ENCODE assay signal across 1 cellular context in the genomic region with DNA sequence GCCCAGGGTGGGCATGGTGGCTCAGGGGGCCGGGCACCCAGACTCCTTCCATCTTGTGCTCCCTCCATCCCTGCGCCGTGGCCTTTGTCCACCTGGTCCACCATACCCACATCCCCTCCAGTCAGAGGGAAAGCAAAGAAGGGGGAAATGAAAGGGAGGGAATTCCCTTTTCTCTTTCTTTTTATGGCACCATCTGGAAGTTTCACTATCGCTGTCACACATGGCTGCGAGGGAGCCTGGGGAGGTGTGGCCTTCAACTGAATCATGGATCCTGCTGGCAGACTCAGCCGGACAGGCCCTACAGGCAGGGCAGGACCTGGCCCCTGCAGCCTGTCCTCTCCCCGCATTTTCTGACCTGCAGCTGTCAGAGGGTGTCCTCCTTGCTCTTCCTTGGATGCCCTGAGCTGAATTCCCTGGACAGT.
TF ChIP-seq lines count a peak whose summit lies in the region.

No MANE protein-coding gene starts in this region.

TF ChIP-seq in GM12878, 131 proteins besides CTCF, POLR2A, EP300 and RAD21 (continued from another document):
- TF ChIP-seq RB1 (IDR thresholded peaks at IDR 0.05; ENCODE audit: borderline replicate concordance) (no peak), CHD4 (IDR thresholded peaks at IDR 0.05) (no peak), TBL1XR1 (IDR thresholded peaks at IDR 0.05; ENCODE audit: low read depth, low read length) (peak; percentile 47; the same call in 1 of the 2 replicates), SUZ12 (IDR thresholded peaks at IDR 0.05; ENCODE audit: unreplicated experiment) (no peak), TCF7 (IDR thresholded peaks at IDR 0.05; ENCODE audit: borderline replicate concordance) (no peak), ATF7 (IDR thresholded peaks at IDR 0.05; ENCODE audit: low read depth) (no peak), CHD2 (IDR thresholded peaks at IDR 0.05; ENCODE audit: borderline replicate concordance, low read depth, low read length) (no peak), FOS (IDR thresholded peaks at IDR 0.05; ENCODE audit: borderline replicate concordance, extremely low read depth, insufficient read length) (no peak), RFX5 (IDR thresholded peaks at IDR 0.05; ENCODE audit: low read depth, low read length) (no peak), ZNF687 (IDR thresholded peaks at IDR 0.05) (peak; percentile 63; the same call in 1 of the 2 replicates), ZNF622 (IDR thresholded peaks at IDR 0.05) (no peak)
- TF ChIP-seq, protein P1, sequence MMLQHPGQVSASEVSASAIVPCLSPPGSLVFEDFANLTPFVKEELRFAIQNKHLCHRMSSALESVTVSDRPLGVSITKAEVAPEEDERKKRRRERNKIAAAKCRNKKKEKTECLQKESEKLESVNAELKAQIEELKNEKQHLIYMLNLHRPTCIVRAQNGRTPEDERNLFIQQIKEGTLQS (IDR thresholded peaks at IDR 0.05; ENCODE audit: borderline replicate concordance, extremely low read depth, low read depth, low read length) = no peak
- TF ChIP-seq, protein P2, sequence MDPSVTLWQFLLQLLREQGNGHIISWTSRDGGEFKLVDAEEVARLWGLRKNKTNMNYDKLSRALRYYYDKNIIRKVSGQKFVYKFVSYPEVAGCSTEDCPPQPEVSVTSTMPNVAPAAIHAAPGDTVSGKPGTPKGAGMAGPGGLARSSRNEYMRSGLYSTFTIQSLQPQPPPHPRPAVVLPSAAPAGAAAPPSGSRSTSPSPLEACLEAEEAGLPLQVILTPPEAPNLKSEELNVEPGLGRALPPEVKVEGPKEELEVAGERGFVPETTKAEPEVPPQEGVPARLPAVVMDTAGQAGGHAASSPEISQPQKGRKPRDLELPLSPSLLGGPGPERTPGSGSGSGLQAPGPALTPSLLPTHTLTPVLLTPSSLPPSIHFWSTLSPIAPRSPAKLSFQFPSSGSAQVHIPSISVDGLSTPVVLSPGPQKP (IDR thresholded peaks at IDR 0.05; ENCODE audit: low read depth, low read length) = no peak
- TF ChIP-seq, protein P3, sequence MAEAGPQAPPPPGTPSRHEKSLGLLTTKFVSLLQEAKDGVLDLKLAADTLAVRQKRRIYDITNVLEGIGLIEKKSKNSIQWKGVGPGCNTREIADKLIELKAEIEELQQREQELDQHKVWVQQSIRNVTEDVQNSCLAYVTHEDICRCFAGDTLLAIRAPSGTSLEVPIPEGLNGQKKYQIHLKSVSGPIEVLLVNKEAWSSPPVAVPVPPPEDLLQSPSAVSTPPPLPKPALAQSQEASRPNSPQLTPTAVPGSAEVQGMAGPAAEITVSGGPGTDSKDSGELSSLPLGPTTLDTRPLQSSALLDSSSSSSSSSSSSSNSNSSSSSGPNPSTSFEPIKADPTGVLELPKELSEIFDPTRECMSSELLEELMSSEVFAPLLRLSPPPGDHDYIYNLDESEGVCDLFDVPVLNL (IDR thresholded peaks at IDR 0.05; ENCODE audit: low read depth, low read length) = no peak
- TF ChIP-seq, protein P4, sequence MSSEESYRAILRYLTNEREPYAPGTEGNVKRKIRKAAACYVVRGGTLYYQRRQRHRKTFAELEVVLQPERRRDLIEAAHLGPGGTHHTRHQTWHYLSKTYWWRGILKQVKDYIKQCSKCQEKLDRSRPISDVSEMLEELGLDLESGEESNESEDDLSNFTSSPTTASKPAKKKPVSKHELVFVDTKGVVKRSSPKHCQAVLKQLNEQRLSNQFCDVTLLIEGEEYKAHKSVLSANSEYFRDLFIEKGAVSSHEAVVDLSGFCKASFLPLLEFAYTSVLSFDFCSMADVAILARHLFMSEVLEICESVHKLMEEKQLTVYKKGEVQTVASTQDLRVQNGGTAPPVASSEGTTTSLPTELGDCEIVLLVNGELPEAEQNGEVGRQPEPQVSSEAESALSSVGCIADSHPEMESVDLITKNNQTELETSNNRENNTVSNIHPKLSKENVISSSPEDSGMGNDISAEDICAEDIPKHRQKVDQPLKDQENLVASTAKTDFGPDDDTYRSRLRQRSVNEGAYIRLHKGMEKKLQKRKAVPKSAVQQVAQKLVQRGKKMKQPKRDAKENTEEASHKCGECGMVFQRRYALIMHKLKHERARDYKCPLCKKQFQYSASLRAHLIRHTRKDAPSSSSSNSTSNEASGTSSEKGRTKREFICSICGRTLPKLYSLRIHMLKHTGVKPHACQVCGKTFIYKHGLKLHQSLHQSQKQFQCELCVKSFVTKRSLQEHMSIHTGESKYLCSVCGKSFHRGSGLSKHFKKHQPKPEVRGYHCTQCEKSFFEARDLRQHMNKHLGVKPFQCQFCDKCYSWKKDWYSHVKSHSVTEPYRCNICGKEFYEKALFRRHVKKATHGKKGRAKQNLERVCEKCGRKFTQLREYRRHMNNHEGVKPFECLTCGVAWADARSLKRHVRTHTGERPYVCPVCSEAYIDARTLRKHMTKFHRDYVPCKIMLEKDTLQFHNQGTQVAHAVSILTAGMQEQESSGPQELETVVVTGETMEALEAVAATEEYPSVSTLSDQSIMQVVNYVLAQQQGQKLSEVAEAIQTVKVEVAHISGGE (CRISPR knock-in tag; IDR thresholded peaks at IDR 0.05) = no peak
